Comparison of ENCODE assay signal across 8 cellular contexts in genomic region chr10:97686301-97686961, GRCh38. TPM values are rescaled to one million over a fixed set of nuclear protein-coding genes. Genes with fewer than 3 reads are reported as not detected.
DNase-seq lines count a peak whose midpoint lies in the region; ATAC-seq and TF ChIP-seq lines count a peak whose summit lies in the region.

No MANE protein-coding gene starts in this region.

- TF ChIP-seq CTCF in GM20000 (IDR thresholded peaks at IDR 0.05; ENCODE audit: extremely low read depth, missing control alignments) = no peak

- H3K4me3 Mint-ChIP-seq in effector memory CD8-positive, alpha-beta T cell = peak overlapping the region; percentile 81 to 84

- peaks cover 6% of the 10 kb centered on the region for H3K36me3 Mint-ChIP-seq in effector memory CD8-positive, alpha-beta T cell (ENCODE audit: insufficient read depth)

- H3K9me3 Mint-ChIP-seq in effector memory CD8-positive, alpha-beta T cell = no peaks in the 10 kb centered on the region

- peak; percentile 2 for ATAC-seq in GM19455 (IDR thresholded peaks at IDR 0.05; ENCODE audit: unreplicated experiment)
- ATAC-seq in effector memory CD8-positive, alpha-beta T cell (replicated peaks) = no peak
- ATAC-seq in GM19397 (IDR thresholded peaks at IDR 0.05; ENCODE audit: unreplicated experiment) = no peak

- peak; percentile 66 for DNase-seq in OCI-M1 (lab: John Stamatoyannopoulos, UW)
- DNase-seq in effector memory CD8-positive, alpha-beta T cell = no peak
- peak; percentile 41 for DNase-seq in myocyte (ENCODE audit: low read depth)
- DNase-seq in GM20000 (ENCODE audit: low spot score) = no peak
- no peak for DNase-seq in NCI-H774 (lab: John Stamatoyannopoulos, UW)
- DNase-seq in medulla oblongata (ENCODE audit: extremely low spot score) = no peak

- H3K4me1 Mint-ChIP-seq in effector memory CD8-positive, alpha-beta T cell (ENCODE audit: low read depth in 2 of 2) = peaks cover 9 to 17% of the 10 kb centered on the region in 2 donors

- H3K27me3 Mint-ChIP-seq in effector memory CD8-positive, alpha-beta T cell = no peaks in the 10 kb centered on the region

- peak overlapping the region; percentile 21 to 67 for H3K27ac Mint-ChIP-seq in effector memory CD8-positive, alpha-beta T cell

RNA-seq across cellular contexts. Expression of gene AVPI1, which starts 0.6 kb away (rescaled TPM):
- 30.9 and 56.8 TPM in 2 replicates for total RNA-seq in myocyte
- polyA plus RNA-seq in myocyte (2012) = 21.5 TPM

RNA-seq across cellular contexts. Expression of gene MARVELD1, which starts 27.1 kb away (rescaled TPM):
- total RNA-seq in myocyte = 31.3 and 37.2 TPM in 2 replicates
- polyA plus RNA-seq in myocyte (2012) = 88.9 TPM

RNA-seq across cellular contexts. Expression of gene PI4K2A, which starts 46.0 kb away (rescaled TPM):
- total RNA-seq in myocyte = 32.2 and 33.7 TPM in 2 replicates
- 38.8 TPM for polyA plus RNA-seq in myocyte (2012)

RNA-seq across cellular contexts. Expression of gene ZFYVE27, which starts 50.5 kb away (rescaled TPM):
- total RNA-seq in myocyte = 25.5 and 30.5 TPM in 2 replicates
- 33.5 TPM for polyA plus RNA-seq in myocyte (2012)

RNA-seq across cellular contexts. Expression of gene MORN4, which starts 53.1 kb away (rescaled TPM):
- total RNA-seq in myocyte = 4.9 and 5.9 TPM in 2 replicates
- 25.2 TPM for polyA plus RNA-seq in myocyte (2012)

Comparison
In these comparisons a context has a peak if more than half of its experiments do, and no peak if none do; other contexts are left out.
1. DNase-seq: peak in OCI-M1 (single experiment) and myocyte (single experiment); none in effector memory CD8-positive, alpha-beta T cell (0 of 3), GM20000 (single experiment), NCI-H774 (single experiment) and medulla oblongata (single experiment).